Comparison of ENCODE assay signal across 28 cellular contexts in the genomic region with DNA sequence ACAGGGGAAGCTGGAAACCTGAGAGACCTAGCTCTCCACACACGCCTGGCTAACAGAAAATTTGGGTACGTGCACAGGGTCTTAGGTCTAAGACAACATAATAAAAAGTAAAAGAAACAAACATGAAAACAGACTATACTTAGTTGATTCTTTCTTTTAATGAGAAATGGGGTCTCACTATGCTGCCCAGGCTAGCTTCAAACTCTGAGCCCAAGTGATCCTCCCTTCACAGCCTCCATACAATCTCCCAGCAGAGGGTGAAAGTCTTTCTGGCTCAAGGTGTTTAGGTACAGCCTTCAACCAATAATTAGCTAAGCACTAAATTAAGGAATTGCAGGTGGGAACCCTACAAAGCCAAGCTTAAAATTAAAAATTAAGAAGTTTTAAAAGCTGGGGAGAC.
"Had no signal": no experiment of that assay in that cellular context is flagged by ENCODE, and none has a peak within 500 bp of the region (broad histone marks: within the 10 kb centered on the region; RNA-seq: fewer than 3 reads in every experiment).

No MANE protein-coding gene starts in this region.

- H3K4me1 ChIP-seq: adrenal gland, body of pancreas, colonic mucosa, foreskin keratinocyte, gastrocnemius medialis had no signal

- H3K4me1 Mint-ChIP-seq: activated CD4-positive, alpha-beta memory T cell treated with anti-CD3 and anti-CD28 coated beads, Interleukin-2, amount 10 ng/mL, durations not matched to agents 7 days and 5 days; activated naive CD8-positive, alpha-beta T cell treated with anti-CD3 and anti-CD28 coated beads for 36 hours had no signal

- H3K27me3 ChIP-seq: adrenal gland, body of pancreas, colonic mucosa, dorsolateral prefrontal cortex, foreskin keratinocyte, gastrocnemius medialis, heart left ventricle had no signal

- H3K27ac ChIP-seq: adrenal gland, body of pancreas, colonic mucosa, dorsolateral prefrontal cortex, foreskin keratinocyte, gastrocnemius medialis, heart left ventricle had no signal

- H3K27ac Mint-ChIP-seq: activated CD4-positive, alpha-beta memory T cell treated with anti-CD3 and anti-CD28 coated beads, Interleukin-2, amount 10 ng/mL, durations not matched to agents 7 days and 5 days; activated CD4-positive, alpha-beta T cell treated with anti-CD3 and anti-CD28 coated beads, Interleukin-2, amount 10 ng/mL, durations not matched to agents 7 days and 5 days; activated naive CD4-positive, alpha-beta T cell treated with anti-CD3 and anti-CD28 coated beads for 36 hours; activated naive CD8-positive, alpha-beta T cell treated with anti-CD3 and anti-CD28 coated beads for 36 hours; activated naive CD8-positive, alpha-beta T cell treated with anti-CD3 and anti-CD28 coated beads, Interleukin-2, amount 50 U/mL, for 24 hours; activated T-helper 1 cell treated with anti-CD3 and anti-CD28 coated beads, Interleukin-12 subunit alpha, Interleukin-12 subunit beta, Interleukin-2, Interleukin-4 antibody, amounts not matched to agents 30 ng/mL and 10 ng/mL and 1 ng/mL, durations not matched to agents 14 hours and 24 hours and 36 hours; activated T-helper 2 cell treated with anti-CD3 and anti-CD28 coated beads, Interferon-gamma antibody, Interleukin-2, Interleukin-4, amounts not matched to agents 10 μg/mL and 5 μg/mL and 100 μg/mL, durations not matched to agents 14 hours and 24 hours and 36 hours; endodermal cell had no signal

- H3K4me3 ChIP-seq: adrenal gland, body of pancreas, colonic mucosa, dorsolateral prefrontal cortex, gastrocnemius medialis, heart left ventricle had no signal

- DNase-seq: activated CD4-positive, alpha-beta memory T cell treated with anti-CD3 and anti-CD28 coated beads, Interleukin-2, amount 10 ng/mL, durations not matched to agents 7 days and 5 days; activated CD4-positive, alpha-beta T cell treated with anti-CD3 and anti-CD28 coated beads for 1 hour; activated CD4-positive, alpha-beta T cell treated with anti-CD3 and anti-CD28 coated beads for 4 hours; activated CD4-positive, alpha-beta T cell treated with anti-CD3 and anti-CD28 coated beads, Interleukin-2, amount 10 ng/mL, durations not matched to agents 7 days and 5 days; activated CD4-positive, alpha-beta T cell treated with anti-CD3 and anti-CD28 coated beads, Interleukin-2, amount 50 U/mL, for 4 hours; activated effector memory CD4-positive, alpha-beta T cell treated with anti-CD3 and anti-CD28 coated beads, Interleukin-2, amount 50 U/mL, for 16 hours; activated naive CD4-positive, alpha-beta T cell treated with anti-CD3 and anti-CD28 coated beads for 36 hours; activated naive CD8-positive, alpha-beta T cell treated with anti-CD3 and anti-CD28 coated beads for 36 hours; activated naive CD8-positive, alpha-beta T cell treated with anti-CD3 and anti-CD28 coated beads, Interleukin-2, amount 50 U/mL, for 24 hours; activated T-cell treated with anti-CD3 and anti-CD28 coated beads, Interleukin-2, amount 50 U/mL, for 48 hours; adrenal gland; amygdala; aorta; body of pancreas; caudate nucleus; colonic mucosa; dorsolateral prefrontal cortex; effector memory CD4-positive, alpha-beta T cell; endodermal cell; foreskin keratinocyte; gastrocnemius medialis; glutamatergic neuron; heart left ventricle; T-helper 2 cell had no signal

- H3K9me3 ChIP-seq: adrenal gland, colonic mucosa had no signal

- ATAC-seq: activated naive CD8-positive, alpha-beta T cell treated with anti-CD3 and anti-CD28 coated beads, Interleukin-2, amount 50 U/mL, for 24 hours; body of pancreas; esophagus mucosa; foreskin keratinocyte; gastrocnemius medialis; heart left ventricle had no signal

- H3K4me3 Mint-ChIP-seq: activated CD4-positive, alpha-beta memory T cell treated with anti-CD3 and anti-CD28 coated beads, Interleukin-2, amount 10 ng/mL, durations not matched to agents 7 days and 5 days; activated CD4-positive, alpha-beta T cell treated with anti-CD3 and anti-CD28 coated beads, Interleukin-2, amount 10 ng/mL, durations not matched to agents 7 days and 5 days; activated naive CD4-positive, alpha-beta T cell treated with anti-CD3 and anti-CD28 coated beads for 36 hours; activated naive CD4-positive, alpha-beta T cell treated with anti-CD3 and anti-CD28 coated beads, Interleukin-2, amount 50 U/mL, for 24 hours; activated naive CD8-positive, alpha-beta T cell treated with anti-CD3 and anti-CD28 coated beads for 36 hours; activated naive CD8-positive, alpha-beta T cell treated with anti-CD3 and anti-CD28 coated beads, Interleukin-2, amount 50 U/mL, for 24 hours; activated T-helper 1 cell treated with anti-CD3 and anti-CD28 coated beads, Interleukin-12 subunit alpha, Interleukin-12 subunit beta, Interleukin-2, Interleukin-4 antibody, amounts not matched to agents 30 ng/mL and 10 ng/mL and 1 ng/mL, durations not matched to agents 14 hours and 24 hours and 36 hours; endodermal cell had no signal

- H3K27me3 Mint-ChIP-seq: activated CD4-positive, alpha-beta memory T cell treated with anti-CD3 and anti-CD28 coated beads, Interleukin-2, amount 10 ng/mL, durations not matched to agents 7 days and 5 days; activated CD4-positive, alpha-beta T cell treated with anti-CD3 and anti-CD28 coated beads, Interleukin-2, amount 10 ng/mL, durations not matched to agents 7 days and 5 days; activated naive CD4-positive, alpha-beta T cell treated with anti-CD3 and anti-CD28 coated beads, Interleukin-2, amount 50 U/mL, for 24 hours; activated naive CD8-positive, alpha-beta T cell treated with anti-CD3 and anti-CD28 coated beads for 36 hours; activated naive CD8-positive, alpha-beta T cell treated with anti-CD3 and anti-CD28 coated beads, Interleukin-2, amount 50 U/mL, for 24 hours had no signal

- H3K36me3 ChIP-seq: adrenal gland, colonic mucosa had no signal
